Comparison of ENCODE assay signal across 9 cellular contexts in the genomic region with DNA sequence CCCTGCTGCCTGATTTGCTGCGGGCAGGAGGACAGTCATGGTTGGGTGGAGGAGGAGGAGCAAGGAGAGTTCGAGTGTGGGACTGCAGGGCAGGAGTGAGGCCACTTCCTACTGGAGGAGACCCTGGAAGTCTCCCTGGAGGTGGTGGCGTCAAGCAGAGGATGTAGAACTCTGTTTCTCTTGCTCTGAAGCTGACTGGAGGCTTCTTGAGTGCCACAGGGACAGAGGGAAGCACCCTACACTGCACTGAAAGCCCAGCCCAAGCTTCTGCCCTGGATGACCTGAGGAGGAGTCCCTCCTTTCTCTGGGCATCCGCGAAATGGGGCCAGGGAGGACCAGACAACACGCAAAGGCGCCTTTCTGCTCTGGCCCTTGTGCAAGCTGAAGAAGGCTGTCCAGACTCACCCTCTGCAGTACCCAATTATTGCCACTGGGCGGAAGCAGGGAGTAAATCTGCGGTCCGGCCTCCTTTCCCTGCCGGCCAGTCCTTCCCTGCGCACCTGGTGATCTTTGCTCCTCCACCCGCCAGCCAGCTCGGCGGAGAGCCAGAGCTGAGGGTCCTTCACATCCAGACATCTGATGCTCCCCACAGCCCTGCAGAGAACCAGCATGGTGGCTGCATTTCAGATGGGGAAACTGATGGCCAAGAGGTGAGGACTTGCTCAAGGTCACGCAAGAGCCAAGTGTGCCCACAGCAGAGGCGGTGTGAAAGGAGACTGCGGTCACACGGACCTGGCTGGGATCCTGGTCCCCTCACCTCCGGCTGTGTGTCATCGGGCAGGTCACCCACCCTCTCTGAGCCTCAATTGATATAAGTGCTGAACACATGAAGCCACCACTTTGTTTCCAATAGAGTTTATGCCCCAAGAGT.
DNase-seq lines count a peak whose midpoint lies in the region; ATAC-seq, FAIRE-seq and TF ChIP-seq lines count a peak whose summit lies in the region.
"Had no signal": no experiment of that assay in that cellular context is flagged by ENCODE, and none has a peak within 500 bp of the region (broad histone marks: within the 10 kb centered on the region; RNA-seq: fewer than 3 reads in every experiment).

No MANE protein-coding gene starts in this region.

- no peaks in the 10 kb centered on the region for H3K9me1 ChIP-seq in K562 (ENCODE audit: control insufficient read depth, insufficient read depth, low read length)

- H4K20me1 ChIP-seq in SK-N-SH (ENCODE audit: insufficient read depth) (no peaks in the 10 kb centered on the region), K562 (replicated peaks; ENCODE audit: control insufficient read depth, insufficient read depth, low read length) (peaks cover 12% of the 10 kb centered on the region)

- H3K27ac ChIP-seq in SK-N-SH (ENCODE audit: low read depth in 2 of 2, low read length in 1 of 2) (no peak overlapping the region), K562 (ENCODE audit: extremely low read depth, low read depth, low read length) (no peak overlapping the region)

- no peaks in the 10 kb centered on the region for H3K4me1 Mint-ChIP-seq in immature natural killer cell

- intact Hi-C loops in K562 (cut with micrococcal nuclease), result loop anchor here (5.0 kb wide), 1 partner anchor 238 kb away; the partner anchor contains the start of gene LINGO1

- 23% methylated on average over 15 of the region's 21 CpGs for WGBS in SK-N-SH (ENCODE audit: low lambda C conversion rate)
- 7% methylated on average over 20 of the region's 21 CpGs for WGBS in K562 (ENCODE audit: insufficient coverage, low coverage, missing lambda C conversion rate)

- no peaks in the 10 kb centered on the region for H3K9me3 Mint-ChIP-seq in immature natural killer cell
- H3K9me3 Mint-ChIP-seq: dendritic cell treated with granulocyte-macrophage colony-stimulating factor and Interleukin-4, amounts not matched to agents 40 ng/mL and 50 ng/mL, for 4 days had no signal

- no peaks in the 10 kb centered on the region for H3F3A ChIP-seq in SK-N-SH (replicated peaks; ENCODE audit: insufficient read depth)

- H3K27me3 Mint-ChIP-seq in immature natural killer cell (ENCODE audit: low read depth in 3 of 3), result peaks cover 0 to 6% (median 1%) of the 10 kb centered on the region in 3 donors

- H2AFZ ChIP-seq in SK-N-SH (ENCODE audit: low read depth) (no peak overlapping the region), K562 (ENCODE audit: low read depth, low read length) (no peak overlapping the region)

- TF ChIP-seq EP300 in SK-N-SH (IDR thresholded peaks at IDR 0.05; ENCODE audit: borderline replicate concordance in 1 of 2, low read depth in 1 of 2, low read length in 1 of 2), result no peak
- TF ChIP-seq EP300 in K562 (IDR thresholded peaks at IDR 0.05; ENCODE audit: low read length), result no peak

- POLR2A ChIA-PET in SK-N-SH (lab: Yijun Ruan, JAX) (interaction anchor here (0.5 kb wide), 1 partner anchor 69 kb away, joined by 3 read pairs; no protein-coding TSS in a partner anchor), K562 (lab: Yijun Ruan, JAX) (interaction anchor here (0.6 to 0.7 kb wide), 3 partner anchors 134 to 1888 kb away, joined by 3 read pairs; no protein-coding TSS in a partner anchor)

- H3K4me2 ChIP-seq in SK-N-SH (no peak overlapping the region), K562 (ENCODE audit: insufficient read depth, low read length) (no peak overlapping the region)

- H3K36me3 ChIP-seq in SK-N-SH (replicated peaks in 1 of 2; ENCODE audit: control insufficient read depth in 1 of 2, insufficient read depth in 2 of 2, low read length in 1 of 2) (no peaks in the 10 kb centered on the region), K562 (ENCODE audit: control insufficient read depth, insufficient read depth, low read length) (no peaks in the 10 kb centered on the region)

- no peak for TF ChIP-seq POLR2A in K562 (conservative IDR thresholded peaks at IDR 0.05)

- H3K27me3 ChIP-seq in SK-N-SH (ENCODE audit: insufficient read depth) (no peaks in the 10 kb centered on the region), K562 (ENCODE audit: control insufficient read depth in 2 of 2, insufficient read depth in 2 of 2, low read length in 2 of 2) (peaks cover 0 to 47% of the 10 kb centered on the region in 2 experiments; a peak in 3 of 5 replicates)

- H3K79me2 ChIP-seq in SK-N-SH (ENCODE audit: insufficient read depth), result no peaks in the 10 kb centered on the region
- H3K79me2 ChIP-seq in K562 (ENCODE audit: control insufficient read depth, insufficient read depth, low read length), result no peaks in the 10 kb centered on the region

- ATAC-seq in K562 (peak; percentile 92), HG03280 (IDR thresholded peaks at IDR 0.05; ENCODE audit: unreplicated experiment) (no peak)

- H3K9me2 ChIP-seq in SK-N-SH, result no peaks in the 10 kb centered on the region

- CTCF ChIA-PET in SK-N-SH (lab: Yijun Ruan, JAX), result interaction anchor here (0.5 to 1.4 kb wide), 33 partner anchors 8 to 768 kb away, joined by 3 to 31 read pairs (median 4); no protein-coding TSS in a partner anchor
- CTCF ChIA-PET in K562 (lab: Yijun Ruan, JAX; ENCODE audit: low intra/inter-chr PET ratio), result interaction anchor here (0.8 to 0.9 kb wide), 2 partner anchors 210 to 237 kb away, joined by 3 read pairs; no protein-coding TSS in a partner anchor

- H3K27ac Mint-ChIP-seq in immature natural killer cell, result no peak overlapping the region
- H3K27ac Mint-ChIP-seq: dendritic cell treated with granulocyte-macrophage colony-stimulating factor and Interleukin-4, amounts not matched to agents 40 ng/mL and 50 ng/mL, for 4 days had no signal

- peak; percentile 29 for DNase-seq in NCI-H2171 treated with DMSO at 0.1 percent for 48 hours (lab: John Stamatoyannopoulos, UW)
- no peak for DNase-seq in NCI-H2171 (lab: John Stamatoyannopoulos, UW)
- DNase-seq in HuH-7.5 (ENCODE audit: low spot score), result peak; percentile 92
- peak; percentile 81 for DNase-seq in SK-N-SH
- DNase-seq in K562 (ENCODE audit: extremely low read depth in 1 of 4, low spot score in 3 of 4), result peak; percentile 68 to 77 (median 74)
- peak; percentile 17 to 26 (median 23) for DNase-seq in immature natural killer cell
- DNase-seq in stimulated activated CD4-positive, alpha-beta T cell treated with anti-CD3 and anti-CD28 coated beads, Interleukin-15, amount 100 ng/mL, for 24 hours, result peak; percentile 65

- no TSS peak for BruUV-seq in K562 (replicated peaks; lab: Mats Ljungman, UMichigan)

- in situ Hi-C loops in K562 (cut with MboI), result loop anchor here (10.0 kb wide), 1 partner anchor 206 kb away; no protein-coding TSS in a partner anchor

- H3K4me3 ChIP-seq in SK-N-SH (ENCODE audit: low read depth in 2 of 2, low read length in 1 of 2) (peak overlapping the region in 1 of 2 experiments; percentile 17; a peak in 1 of 4 replicates), K562 (no peak overlapping the region)

- H3K36me3 Mint-ChIP-seq in immature natural killer cell, result no peaks in the 10 kb centered on the region

- FAIRE-seq in K562 (lab: Jason Lieb, UNC), result peak; percentile 91

- peak; percentile 65 for TF ChIP-seq RAD21 in SK-N-SH (IDR thresholded peaks at IDR 0.05; ENCODE audit: low read length)
- TF ChIP-seq RAD21 in K562 (CRISPR knock-in tag; conservative IDR thresholded peaks at IDR 0.05 in 1 of 2, IDR thresholded peaks at IDR 0.05 in 1 of 2), result peak in 1 of 2 experiments; percentile 45; a peak in 2 of 4 replicates

- no peak overlapping the region for H3K4me3 Mint-ChIP-seq in immature natural killer cell
- H3K4me3 Mint-ChIP-seq: dendritic cell treated with granulocyte-macrophage colony-stimulating factor and Interleukin-4, amounts not matched to agents 40 ng/mL and 50 ng/mL, for 4 days had no signal

- H3K9me3 ChIP-seq in SK-N-SH (no peaks in the 10 kb centered on the region), K562 (replicated peaks; ENCODE audit: control insufficient read depth, insufficient read depth, low read depth, low read length) (no peaks in the 10 kb centered on the region)

- H3K4me1 ChIP-seq in SK-N-SH (ENCODE audit: control insufficient read depth in 1 of 2, insufficient read depth in 2 of 2, low read depth in 1 of 2, low read length in 1 of 2) (peaks cover 5 to 7% of the 10 kb centered on the region in 2 experiments; a peak in 3 of 4 replicates), K562 (replicated peaks in 1 of 2; ENCODE audit: control insufficient read depth in 2 of 2, insufficient read depth in 2 of 2, low read length in 2 of 2) (peaks cover 0 to 16% of the 10 kb centered on the region in 2 experiments; a peak in 2 of 5 replicates)

- TF ChIP-seq CTCF in SK-N-SH (IDR thresholded peaks at IDR 0.05), result peak; percentile 63
- peak; percentile 75 to 91 (median 82) for TF ChIP-seq CTCF in K562 (IDR thresholded peaks at IDR 0.05 in 2 of 3, conservative IDR thresholded peaks at IDR 0.05 in 1 of 3; ENCODE audit: insufficient read depth in 2 of 3, low read depth in 1 of 3, low read length in 3 of 3)

- H3K9ac ChIP-seq in SK-N-SH (no peak overlapping the region), K562 (ENCODE audit: insufficient read depth in 1 of 2, low read depth in 2 of 2, low read length in 2 of 2) (no peak overlapping the region)

TF ChIP-seq in SK-N-SH, 30 proteins besides CTCF, POLR2A, EP300 and RAD21 (continues in another document):
- no peak for TF ChIP-seq RFX5 (IDR thresholded peaks at IDR 0.05; ENCODE audit: low read length)
- TF ChIP-seq GATA2 (CRISPR knock-in tag; IDR thresholded peaks at IDR 0.05), result no peak
- TF ChIP-seq NRF1 (IDR thresholded peaks at IDR 0.05; ENCODE audit: low read depth, low read length), result 0 out of 2 replicates have a peak, but pooled peaks have one; percentile 35
- TF ChIP-seq ELF1 (IDR thresholded peaks at IDR 0.05), result no peak

TF ChIP-seq in K562, 482 proteins besides CTCF, POLR2A, EP300 and RAD21 (continues in another document):
- TF ChIP-seq NRF1 (conservative IDR thresholded peaks at IDR 0.05 in 1 of 2, IDR thresholded peaks at IDR 0.05 in 1 of 2), result peak; percentile 71 to 78
- TF ChIP-seq ZFP36 (IDR thresholded peaks at IDR 0.05; ENCODE audit: low read depth, low read length, partially characterized antibody), result peak; percentile 81
- TF ChIP-seq SMAD4 (CRISPR knock-in tag; conservative IDR thresholded peaks at IDR 0.05), result no peak
- TF ChIP-seq ZNF551 (CRISPR knock-in tag; IDR thresholded peaks at IDR 0.05), result no peak
- TF ChIP-seq MED1 (CRISPR knock-in tag; IDR thresholded peaks at IDR 0.05; ENCODE audit: borderline replicate concordance), result no peak
- no peak for TF ChIP-seq MAX (CRISPR knock-in tag; IDR thresholded peaks at IDR 0.05)
- 0 out of 2 replicates have a peak, but pooled peaks have one; percentile 14 for TF ChIP-seq ATF7 (IDR thresholded peaks at IDR 0.05)
- peak; percentile 7; the same call in 1 of the 2 replicates for TF ChIP-seq USF1 (CRISPR knock-in tag; IDR thresholded peaks at IDR 0.05)
